Comparison of ENCODE assay signal across 23 cellular contexts in genomic region chr14:104086210-104086660, GRCh38. TPM values are rescaled to one million over a fixed set of nuclear protein-coding genes. Genes with fewer than 3 reads are reported as not detected.
A peak's percentile ranks its signal among the peaks of the same experiment; 100 is the strongest.
DNase-seq lines count a peak whose midpoint lies in the region; ATAC-seq and TF ChIP-seq lines count a peak whose summit lies in the region.
"Had no signal": no experiment of that assay in that cellular context is flagged by ENCODE, and none has a peak within 500 bp of the region (broad histone marks: within the 10 kb centered on the region; RNA-seq: fewer than 3 reads in every experiment).

No MANE protein-coding gene starts in this region.

- no peak overlapping the region for H3K9ac ChIP-seq in iPS-15b (ENCODE audit: low read depth, low read length)

- no peaks in the 10 kb centered on the region for H3K4me1 ChIP-seq in iPS-15b (ENCODE audit: control insufficient read depth, insufficient read depth, low read length)
- H3K4me1 ChIP-seq in psoas muscle: peaks cover 8% of the 10 kb centered on the region

- H3K9me3 ChIP-seq in iPS-15b (ENCODE audit: control insufficient read depth, insufficient read depth, low read length): no peaks in the 10 kb centered on the region
- no peaks in the 10 kb centered on the region for H3K9me3 ChIP-seq in psoas muscle
- H3K9me3 ChIP-seq: esophagus muscularis mucosa had no signal

- H3K36me3 Mint-ChIP-seq in activated T-cell treated with anti-CD3 and anti-CD28 coated beads, Interleukin-2, amount 50 U/mL, for 24 hours (ENCODE audit: low read depth): no peaks in the 10 kb centered on the region
- H3K36me3 Mint-ChIP-seq in WTC11: no peaks in the 10 kb centered on the region
- H3K36me3 Mint-ChIP-seq: CD4-positive, CD25-positive, alpha-beta regulatory T cell; T-cell had no signal

- WGBS in psoas muscle, 3 donors: 67 to 81% (median 69%) methylated on average over 13 of the region's 13 CpGs

- H3K4me3 ChIP-seq in iPS-15b (ENCODE audit: low read depth, low read length): peak overlapping the region; percentile 41
- no peak overlapping the region for H3K4me3 ChIP-seq in psoas muscle

- H3K27me3 ChIP-seq in iPS-15b (ENCODE audit: control insufficient read depth, insufficient read depth, low read length) (peaks cover 4% of the 10 kb centered on the region), psoas muscle (ENCODE audit: insufficient read depth in 3 of 3, low read length in 2 of 3) (peaks cover 0 to 24% (median 17%) of the 10 kb centered on the region in 3 donors)

- peak; percentile 27 for DNase-seq in activated T-cell treated with anti-CD3 and anti-CD28 coated beads, Interleukin-2, amount 50 U/mL, for 24 hours
- no peak for DNase-seq in activated T-cell treated with anti-CD3 and anti-CD28 coated beads, Interleukin-2, amount 50 U/mL, for 48 hours
- DNase-seq in WTC11 (ENCODE audit: low spot score) (no peak), psoas muscle (peak; percentile 11 to 45), NCI-H226 (no peak)
- no peak for DNase-seq in stimulated activated CD4-positive, alpha-beta T cell treated with anti-CD3 and anti-CD28 coated beads, Interleukin-2, amount 100 ng/mL, for 24 hours
- DNase-seq: activated CD8-positive, alpha-beta T cell treated with anti-CD3 and anti-CD28 coated beads, Interleukin-2, amount 10 ng/mL, durations not matched to agents 7 days and 5 days; CD4-positive, CD25-positive, alpha-beta regulatory T cell; DMS79; KG1; NCI-H1092 treated with DMSO at 0.1 percent for 48 hours; NCI-H2171 had no signal

- peaks cover 31% of the 10 kb centered on the region for H3K27me3 Mint-ChIP-seq in activated T-cell treated with anti-CD3 and anti-CD28 coated beads, Interleukin-2, amount 50 U/mL, for 24 hours
- no peaks in the 10 kb centered on the region for H3K27me3 Mint-ChIP-seq in WTC11 (ENCODE audit: low read depth)

- ATAC-seq in WTC11: no peak
- ATAC-seq in psoas muscle: no peak
- no peak for ATAC-seq in GM21447 (IDR thresholded peaks at IDR 0.05; ENCODE audit: unreplicated experiment)
- ATAC-seq: activated T-helper 17 cell treated with anti-CD3 and anti-CD28 coated beads, Interleukin-2, amount 50 U/mL, for 72 hours had no signal

- TF ChIP-seq CTCF in WTC11 (IDR thresholded peaks at IDR 0.05) (no peak), psoas muscle (IDR thresholded peaks at IDR 0.05) (no peak)

- CTCF ChIA-PET in WTC11 (lab: Charles Lee): interaction anchor here (1.2 to 5.5 kb wide), 4 partner anchors 9 to 480 kb away, joined by 4 to 52 read pairs (median 13); no protein-coding TSS in a partner anchor

- H3K27ac Mint-ChIP-seq in activated T-cell treated with anti-CD3 and anti-CD28 coated beads, Interleukin-2, amount 50 U/mL, for 24 hours: no peak overlapping the region
- no peak overlapping the region for H3K27ac Mint-ChIP-seq in WTC11
- H3K27ac Mint-ChIP-seq: activated CD8-positive, alpha-beta T cell treated with anti-CD3 and anti-CD28 coated beads, Interleukin-2, amount 10 ng/mL, durations not matched to agents 7 days and 5 days; activated T-helper 17 cell treated with anti-CD3 and anti-CD28 coated beads, Interleukin-2, amount 50 U/mL, for 72 hours; CD4-positive, CD25-positive, alpha-beta regulatory T cell; stimulated activated naive CD8-positive, alpha-beta T cell treated with anti-CD3 and anti-CD28 coated beads, Interleukin-15, Interleukin-2, amounts not matched to agents 100 ng/mL and 50 ng/mL, for 24 hours; T-cell had no signal

- no peak overlapping the region for H3K4me3 Mint-ChIP-seq in activated T-cell treated with anti-CD3 and anti-CD28 coated beads, Interleukin-2, amount 50 U/mL, for 24 hours
- H3K4me3 Mint-ChIP-seq in WTC11: peak overlapping the region; percentile 16; the same call in 1 of the 2 replicates
- H3K4me3 Mint-ChIP-seq: activated CD8-positive, alpha-beta T cell treated with anti-CD3 and anti-CD28 coated beads, Interleukin-2, amount 10 ng/mL, durations not matched to agents 7 days and 5 days; activated T-helper 17 cell treated with anti-CD3 and anti-CD28 coated beads, Interleukin-2, amount 50 U/mL, for 72 hours; stimulated activated naive CD8-positive, alpha-beta T cell treated with anti-CD3 and anti-CD28 coated beads, Interleukin-15, Interleukin-2, amounts not matched to agents 100 ng/mL and 50 ng/mL, for 24 hours had no signal

- H3K9me3 Mint-ChIP-seq in activated T-cell treated with anti-CD3 and anti-CD28 coated beads, Interleukin-2, amount 50 U/mL, for 24 hours: no peaks in the 10 kb centered on the region
- H3K9me3 Mint-ChIP-seq in WTC11: no peaks in the 10 kb centered on the region
- H3K9me3 Mint-ChIP-seq: activated T-helper 17 cell treated with anti-CD3 and anti-CD28 coated beads, Interleukin-2, amount 50 U/mL, for 72 hours; stimulated activated naive CD8-positive, alpha-beta T cell treated with anti-CD3 and anti-CD28 coated beads, Interleukin-15, Interleukin-2, amounts not matched to agents 100 ng/mL and 50 ng/mL, for 24 hours; T-cell had no signal

- H3K27ac ChIP-seq in psoas muscle: no peak overlapping the region
- H3K27ac ChIP-seq: esophagus muscularis mucosa, VCaP had no signal

- H3K36me3 ChIP-seq in iPS-15b (ENCODE audit: control insufficient read depth, insufficient read depth, low read length) (peaks cover 3% of the 10 kb centered on the region), psoas muscle (ENCODE audit: insufficient read depth in 1 of 2, low read depth in 1 of 2) (no peaks in the 10 kb centered on the region)
- H3K36me3 ChIP-seq: esophagus muscularis mucosa had no signal

- peaks cover 2% of the 10 kb centered on the region for H3K4me1 Mint-ChIP-seq in activated T-cell treated with anti-CD3 and anti-CD28 coated beads, Interleukin-2, amount 50 U/mL, for 24 hours (ENCODE audit: low read depth)
- H3K4me1 Mint-ChIP-seq in WTC11: 0 out of 2 replicates have a peak, but pooled peaks cover 4% of the 10 kb centered on the region
- H3K4me1 Mint-ChIP-seq: activated T-helper 17 cell treated with anti-CD3 and anti-CD28 coated beads, Interleukin-2, amount 50 U/mL, for 72 hours had no signal

- intact Hi-C loops in psoas muscle (cut with DNase I): no loop called here

- POLR2A ChIA-PET in WTC11 (lab: Charles Lee): no interaction called here

TF ChIP-seq in WTC11, 78 proteins besides CTCF, POLR2A, EP300 and RAD21:
- TF ChIP-seq NR2C2 (CRISPR knock-in tag; IDR thresholded peaks at IDR 0.05) (no peak), MLX (CRISPR knock-in tag; IDR thresholded peaks at IDR 0.05) (no peak)
TF ChIP-seq in WTC11: peak in this region for 0.

RNA-seq across cellular contexts. Expression of gene ASPG, which starts 0.7 kb away (rescaled TPM):
- total RNA-seq in WTC11 (2021) (3.4 to 3.8 TPM (median 3.5 TPM) in 3 replicates), psoas muscle (under 1 TPM in 3 of 4 donors, not detected in 1; 0.15 to 0.84 (median 0.51) TPM)
- polyA plus RNA-seq in psoas muscle: under 1 TPM; 0.04 to 0.61 (median 0.06) TPM
- total RNA-seq: activated CD8-positive, alpha-beta T cell treated with anti-CD3 and anti-CD28 coated beads, Interleukin-2, amount 10 ng/mL, durations not matched to agents 7 days and 5 days; activated T-helper 17 cell treated with anti-CD3 and anti-CD28 coated beads, Interleukin-2, amount 50 U/mL, for 72 hours; astrocyte; CD4-positive, CD25-positive, alpha-beta regulatory T cell; glomerular endothelial cell; osteocyte had no signal
- polyA plus RNA-seq: CD4-positive, CD25-positive, alpha-beta regulatory T cell had no signal

RNA-seq across cellular contexts. Expression of gene KIF26A, which starts 52.2 kb away (rescaled TPM):
- total RNA-seq in WTC11 (2021) (36.4 to 53.4 TPM (median 39.5 TPM) in 3 replicates), psoas muscle (1 to 10 TPM; 1.8 to 3.2 (median 2.3) TPM)
- 1 to 10 TPM in 2 of 3 donors, under 1 TPM in 1; 0.99 to 1.6 (median 1.4) TPM for polyA plus RNA-seq in psoas muscle
- total RNA-seq: mononuclear cell had no signal
- polyA plus RNA-seq: CD4-positive, CD25-positive, alpha-beta regulatory T cell had no signal

Comparison
In these comparisons a context has a peak if more than half of its experiments do, and no peak if none do; other contexts are left out.
1. DNase-seq: peak in activated T-cell treated with anti-CD3 and anti-CD28 coated beads, Interleukin-2, amount 50 U/mL, for 24 hours (single experiment) and psoas muscle (2 of 2); none in activated T-cell treated with anti-CD3 and anti-CD28 coated beads, Interleukin-2, amount 50 U/mL, for 48 hours (0 of 2), WTC11 (single experiment), NCI-H226 (single experiment) and stimulated activated CD4-positive, alpha-beta T cell treated with anti-CD3 and anti-CD28 coated beads, Interleukin-2, amount 100 ng/mL, for 24 hours (0 of 2).